Comparison of ENCODE assay signal across 8 cellular contexts in genomic region chr1:62783736-62784508, GRCh38. TPM values are rescaled to one million over a fixed set of nuclear protein-coding genes. Genes with fewer than 3 reads are reported as not detected.
DNase-seq lines count a peak whose midpoint lies in the region; TF ChIP-seq lines count a peak whose summit lies in the region.

TSS of gene ATG4C (plus strand) at chr1:62784132. CDS start at chr1:62803787, 19,655 bp downstream.

- no peaks in the 10 kb centered on the region for H3K36me3 Mint-ChIP-seq in H9 (ENCODE audit: insufficient read depth in 1 of 3, low read depth in 3 of 3)
- no peaks in the 10 kb centered on the region for H3K36me3 Mint-ChIP-seq in neural crest cell (ENCODE audit: low read depth)

- TF ChIP-seq CTCF in H9 (conservative IDR thresholded peaks at IDR 0.05): no peak
- no peak for TF ChIP-seq CTCF in foreskin fibroblast (IDR thresholded peaks at IDR 0.05; ENCODE audit: low read depth, low read length)
- TF ChIP-seq CTCF in neural crest cell (conservative IDR thresholded peaks at IDR 0.05): no peak

- H3K18ac ChIP-seq in H9 (ENCODE audit: insufficient read length, low read depth, low read length): peak within 1 kb of the TSS; percentile 36

- H3K9ac ChIP-seq in ES-I3 (ENCODE audit: low read depth, low read length): peak within 1 kb of the TSS; percentile 67
- H3K9ac ChIP-seq in H9 (ENCODE audit: extremely low read depth, insufficient read length, low read length): peak within 1 kb of the TSS; percentile 92
- H3K9ac ChIP-seq in stomach smooth muscle (ENCODE audit: low read length in 2 of 2): peak within 1 kb of the TSS; percentile 92 to 93

- no peak within 1 kb of the TSS for H2BK120ac ChIP-seq in H9 (ENCODE audit: low read depth, low read length, poor library complexity, severe bottlenecking)

- H3K9me3 Mint-ChIP-seq in H9 (no peaks in the 10 kb centered on the region), neural crest cell (no peaks in the 10 kb centered on the region)

- DNase-seq in H9: peak; percentile 98
- peak; percentile 96 for DNase-seq in M059J (ENCODE audit: low read depth)
- DNase-seq in activated effector memory CD4-positive, alpha-beta T cell treated with Interleukin-2 at 50 U/mL for 16 hours: peak; percentile 86
- DNase-seq in foreskin fibroblast: peak; percentile 94 to 97
- peak; percentile 82 for DNase-seq in neural crest cell (ENCODE audit: low read depth, low spot score)

- no peak within 1 kb of the TSS for H3K4me3 Mint-ChIP-seq in H9
- no peak within 1 kb of the TSS for H3K4me3 Mint-ChIP-seq in neural crest cell

- H3K23ac ChIP-seq in H9 (ENCODE audit: insufficient read length, low read depth, low read length): no peak within 1 kb of the TSS

- no peak within 1 kb of the TSS for H2BK15ac ChIP-seq in H9 (ENCODE audit: low read depth, low read length)

- no peaks in the 10 kb centered on the region for H4K20me1 ChIP-seq in H9 (ENCODE audit: control insufficient read depth, insufficient read depth, insufficient read length)

- H3K27me3 ChIP-seq in H9 (ENCODE audit: insufficient read depth, low read length) (no peaks in the 10 kb centered on the region), stomach smooth muscle (ENCODE audit: control insufficient read depth in 1 of 2, insufficient read depth in 2 of 2, low read length in 2 of 2) (no peaks in the 10 kb centered on the region)

- H3K9me3 ChIP-seq in ES-I3 (ENCODE audit: control insufficient read depth, insufficient read depth, low read length) (no peaks in the 10 kb centered on the region), H9 (ENCODE audit: control insufficient read depth, low read depth, low read length) (no peaks in the 10 kb centered on the region), stomach smooth muscle (ENCODE audit: control insufficient read depth in 2 of 2, low read length in 2 of 2) (no peaks in the 10 kb centered on the region)

- H3K27ac ChIP-seq in H9 (ENCODE audit: insufficient read length, low read depth, low read length) (no peak within 1 kb of the TSS), stomach smooth muscle (ENCODE audit: low read length) (peak within 1 kb of the TSS; percentile 85)

- H2BK5ac ChIP-seq in H9 (ENCODE audit: insufficient read length, low read length): no peak within 1 kb of the TSS

- H4K91ac ChIP-seq in H9 (ENCODE audit: insufficient read length, low read depth, low read length): no peak within 1 kb of the TSS

- H3K4me2 ChIP-seq in H9 (ENCODE audit: insufficient read depth, insufficient read length, low read length): peak within 1 kb of the TSS; percentile 73

- no CpG with 5 or more reads among the region's 38 CpGs for WGBS in H9 (ENCODE audit: extremely low coverage, insufficient read length, low lambda C conversion rate)

- H3K4me1 Mint-ChIP-seq in H9 (peaks cover 3% of the 10 kb centered on the region in 2 experiments; a peak in 2 of 4 replicates), neural crest cell (peaks cover 9% of the 10 kb centered on the region)

- H3K79me2 ChIP-seq in H9 (ENCODE audit: insufficient read depth, low read length): peaks cover 1% of the 10 kb centered on the region; the same call in 1 of the 2 replicates

- H3K4me1 ChIP-seq in ES-I3 (ENCODE audit: insufficient read depth, low read length) (no peaks in the 10 kb centered on the region), H9 (ENCODE audit: insufficient read depth, low read length) (no peaks in the 10 kb centered on the region), stomach smooth muscle (ENCODE audit: control insufficient read depth, insufficient read depth, low read length) (peaks cover 4% of the 10 kb centered on the region)

- no peak within 1 kb of the TSS for H2BK20ac ChIP-seq in H9 (ENCODE audit: low read depth, low read length, poor library complexity, severe bottlenecking)

- peaks cover 4% of the 10 kb centered on the region for H3K79me1 ChIP-seq in H9 (ENCODE audit: insufficient read depth, low read depth, low read length, poor library complexity, severe bottlenecking)

- H3T11ph ChIP-seq in H9 (ENCODE audit: low read length): no peak within 1 kb of the TSS

- H2BK12ac ChIP-seq in H9 (ENCODE audit: insufficient read length, low read depth, low read length): no peak within 1 kb of the TSS

- no peak within 1 kb of the TSS for H4K8ac ChIP-seq in H9 (replicated peaks; ENCODE audit: insufficient read length, low read depth, low read length)

- no peak within 1 kb of the TSS for H2AK5ac ChIP-seq in H9 (ENCODE audit: insufficient read length, low read length)

- no peak within 1 kb of the TSS for H3K14ac ChIP-seq in H9 (ENCODE audit: insufficient read depth, low read length)

- no peak within 1 kb of the TSS for H3K56ac ChIP-seq in H9 (ENCODE audit: insufficient read length, low read depth, low read length)

- H2AFZ ChIP-seq in H9 (ENCODE audit: low read length): peak within 1 kb of the TSS; percentile 89

- H3K4me3 ChIP-seq in foreskin fibroblast (ENCODE audit: low read depth in 1 of 2, low read length in 2 of 2) (peak within 1 kb of the TSS; percentile 88 to 96), stomach smooth muscle (ENCODE audit: low read length in 2 of 2) (peak within 1 kb of the TSS; percentile 96 to 99)

- H4K5ac ChIP-seq in H9 (ENCODE audit: insufficient read length, low read depth, low read length): no peak within 1 kb of the TSS

- peaks cover 4% of the 10 kb centered on the region for H3K23me2 ChIP-seq in H9 (ENCODE audit: insufficient read length, low read depth, low read length, poor library complexity, severe bottlenecking)

- H3K27me3 Mint-ChIP-seq in H9 (ENCODE audit: low read depth) (no peaks in the 10 kb centered on the region), neural crest cell (ENCODE audit: low read depth) (peaks cover 13% of the 10 kb centered on the region)

- peak; percentile 93 for TF ChIP-seq POLR2A in Raji (IDR thresholded peaks at IDR 0.05; ENCODE audit: insufficient read depth, low read depth, low read length)

- no peak within 1 kb of the TSS for H3K4ac ChIP-seq in H9 (ENCODE audit: low read depth, low read length)

- no peaks in the 10 kb centered on the region for H3K36me3 ChIP-seq in ES-I3 (ENCODE audit: insufficient read depth, low read length)
- no peaks in the 10 kb centered on the region for H3K36me3 ChIP-seq in stomach smooth muscle (ENCODE audit: control insufficient read depth in 2 of 2, insufficient read depth in 2 of 2, low read length in 2 of 2)

- H3K27ac Mint-ChIP-seq in H9: no peak within 1 kb of the TSS; a peak in 1 of 7 replicates
- no peak within 1 kb of the TSS for H3K27ac Mint-ChIP-seq in neural crest cell (ENCODE audit: unreplicated experiment)

RNA-seq across cellular contexts. Expression of gene ATG4C, which starts in this region (rescaled TPM):
- 13.1 and 14.8 TPM in 2 replicates for total RNA-seq in H9 (2021)
- 9.5 and 12.1 TPM in 2 replicates for total RNA-seq in M059J (2014; rRNA removed; shearing (Covaris generic))
- 13.2 and 14.5 TPM in 2 replicates for total RNA-seq in neural crest cell
